ENCODE assay signal across 8 cellular contexts in genomic region chr1:212433577-212434462, GRCh38. TPM values are rescaled to one million over a fixed set of nuclear protein-coding genes. Genes with fewer than 3 reads are reported as not detected.
DNase-seq lines count a peak whose midpoint lies in the region.

No MANE protein-coding gene starts in this region.

- H3K9me3 ChIP-seq in iPS-15b (ENCODE audit: control insufficient read depth, insufficient read depth, low read length) (no peaks in the 10 kb centered on the region), stomach smooth muscle (ENCODE audit: control insufficient read depth in 2 of 2, low read length in 2 of 2) (no peaks in the 10 kb centered on the region)

- intact Hi-C loops in activated CD4-positive, alpha-beta memory T cell treated with anti-CD3 and anti-CD28 coated beads for 36 hours (cut with micrococcal nuclease) = loop anchor here (5.0 kb wide), 1 partner anchor 397 kb away; the partner anchor contains the start of genes DTL and INTS7
- intact Hi-C loops in posterior vena cava (cut with DNase I) = no loop called here

- H3K4me1 Mint-ChIP-seq in activated CD4-positive, alpha-beta memory T cell treated with anti-CD3 and anti-CD28 coated beads for 36 hours (ENCODE audit: low read depth) = peaks cover 33% of the 10 kb centered on the region

- peak overlapping the region; percentile 70 for H3K4me3 Mint-ChIP-seq in activated CD4-positive, alpha-beta memory T cell treated with anti-CD3 and anti-CD28 coated beads for 36 hours

- H3K9ac ChIP-seq in iPS-15b (ENCODE audit: low read depth, low read length) = no peak overlapping the region
- H3K9ac ChIP-seq in stomach smooth muscle (ENCODE audit: low read length in 2 of 2) = peak overlapping the region; percentile 72 to 75

- H3K27ac Mint-ChIP-seq in activated CD4-positive, alpha-beta memory T cell treated with anti-CD3 and anti-CD28 coated beads for 36 hours = no peak overlapping the region

- H3K4me3 ChIP-seq in iPS-15b (ENCODE audit: low read depth, low read length) (peak overlapping the region; percentile 73), stomach smooth muscle (ENCODE audit: low read length in 2 of 2) (peak overlapping the region; percentile 61 to 80)

- CTCF ChIA-PET in activated CD4-positive, alpha-beta memory T cell treated with anti-CD3 and anti-CD28 coated beads for 36 hours (lab: Charles Lee) = interaction anchor here (1.1 to 2.2 kb wide), 3 partner anchors 22 to 736 kb away, joined by 3 to 12 read pairs (median 7); no protein-coding TSS in a partner anchor

- no peaks in the 10 kb centered on the region for H3K36me3 Mint-ChIP-seq in activated CD4-positive, alpha-beta memory T cell treated with anti-CD3 and anti-CD28 coated beads for 36 hours

- H3K9me3 Mint-ChIP-seq in activated CD4-positive, alpha-beta memory T cell treated with anti-CD3 and anti-CD28 coated beads for 36 hours = no peaks in the 10 kb centered on the region

- H3K27me3 Mint-ChIP-seq in activated CD4-positive, alpha-beta memory T cell treated with anti-CD3 and anti-CD28 coated beads for 36 hours = no peaks in the 10 kb centered on the region

- DNase-seq in NCI-H524 (lab: John Stamatoyannopoulos, UW) (peak; percentile 3 to 35), NCI-H524 treated with DMSO at 0.1 percent for 48 hours (lab: John Stamatoyannopoulos, UW) (no peak), posterior vena cava (ENCODE audit: low spot score) (no peak)
- DNase-seq in activated CD4-positive, alpha-beta memory T cell treated with anti-CD3 and anti-CD28 coated beads for 36 hours = no peak
- no peak for DNase-seq in effector CD8-positive, alpha-beta T cell (lab: John Stamatoyannopoulos, UW)
- no peak for DNase-seq in stimulated activated CD4-positive, alpha-beta T cell treated with anti-CD3 and anti-CD28 coated beads, Interleukin-4, amount 100 ng/mL, for 4 hours

- peaks cover 7% of the 10 kb centered on the region for H3K4me1 ChIP-seq in iPS-15b (ENCODE audit: control insufficient read depth, insufficient read depth, low read length)
- H3K4me1 ChIP-seq in stomach smooth muscle (ENCODE audit: control insufficient read depth, insufficient read depth, low read length) = peaks cover 19% of the 10 kb centered on the region

- peak overlapping the region; percentile 70 for H3K27ac ChIP-seq in stomach smooth muscle (ENCODE audit: low read length)

- peaks cover 32% of the 10 kb centered on the region for H3K27me3 ChIP-seq in iPS-15b (ENCODE audit: control insufficient read depth, insufficient read depth, low read length)
- no peaks in the 10 kb centered on the region for H3K27me3 ChIP-seq in stomach smooth muscle (ENCODE audit: control insufficient read depth in 1 of 2, insufficient read depth in 2 of 2, low read length in 2 of 2)

- H3K36me3 ChIP-seq in iPS-15b (ENCODE audit: control insufficient read depth, insufficient read depth, low read length) = no peaks in the 10 kb centered on the region
- no peaks in the 10 kb centered on the region for H3K36me3 ChIP-seq in stomach smooth muscle (ENCODE audit: control insufficient read depth in 2 of 2, insufficient read depth in 2 of 2, low read length in 2 of 2)

- POLR2A ChIA-PET in activated CD4-positive, alpha-beta memory T cell treated with anti-CD3 and anti-CD28 coated beads for 36 hours (lab: Charles Lee) = interaction anchor here (1.3 kb wide), 1 partner anchor 175 kb away, joined by 4 read pairs; the partner anchor contains the start of gene ATF3

RNA-seq across cellular contexts. Expression of gene NENF, which starts 1.1 kb away (rescaled TPM):
- total RNA-seq in activated CD4-positive, alpha-beta memory T cell treated with anti-CD3 and anti-CD28 coated beads for 36 hours = 10 to 100 TPM; 38.4 to 42.7 TPM
- 100 to 1,000 TPM in 1 of 2 donors, 10 to 100 TPM in 1; 95.2 to 100 TPM for total RNA-seq in posterior vena cava

RNA-seq across cellular contexts. Expression of gene PACC1, which starts 19.1 kb away (rescaled TPM):
- total RNA-seq in activated CD4-positive, alpha-beta memory T cell treated with anti-CD3 and anti-CD28 coated beads for 36 hours = 1 to 10 TPM; 9.6 to 10.0 TPM
- 1 to 10 TPM; 5.2 to 6.7 TPM for total RNA-seq in posterior vena cava

Comparison
In these comparisons a context has a peak if more than half of its experiments do, and no peak if none do; other contexts are left out.
1. DNase-seq: peak in NCI-H524 (2 of 2); none in NCI-H524 treated with DMSO at 0.1 percent for 48 hours (single experiment), activated CD4-positive, alpha-beta memory T cell treated with anti-CD3 and anti-CD28 coated beads for 36 hours (single experiment), effector CD8-positive, alpha-beta T cell (single experiment), stimulated activated CD4-positive, alpha-beta T cell treated with anti-CD3 and anti-CD28 coated beads, Interleukin-4, amount 100 ng/mL, for 4 hours (0 of 2) and posterior vena cava (single experiment).